1 cellular context compared by ENCODE assay signal in the genomic region with DNA sequence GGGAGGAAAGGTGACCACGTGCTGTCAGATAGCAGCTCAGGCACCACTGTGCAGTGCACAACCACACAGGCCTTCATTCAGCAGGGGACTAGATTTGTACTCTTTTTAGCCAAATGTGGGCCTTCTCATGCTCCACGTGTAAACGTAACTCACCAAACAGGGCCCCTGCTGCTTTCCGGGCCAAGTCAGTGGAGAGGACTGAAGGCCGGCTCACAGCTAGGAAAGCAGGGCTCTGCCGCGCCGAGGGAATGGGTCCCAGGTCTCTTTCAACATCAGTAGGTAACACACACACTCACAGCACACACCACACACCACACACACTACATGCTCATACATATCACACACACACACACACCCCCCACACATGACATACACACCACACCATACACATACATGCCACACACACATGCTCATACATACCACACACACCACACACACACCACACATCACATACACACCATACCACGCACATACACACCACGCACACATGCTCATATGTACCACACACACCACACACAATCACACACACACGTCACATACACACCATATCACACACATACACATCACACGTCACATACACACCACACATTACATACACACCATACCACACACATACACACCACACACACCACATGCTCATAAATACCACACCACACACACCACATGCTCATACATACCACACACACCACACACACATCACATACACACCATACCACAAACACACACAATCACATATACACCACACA.
TF ChIP-seq lines count a peak whose summit lies in the region.

No MANE protein-coding gene starts in this region.

TF ChIP-seq in K562, 482 proteins besides CTCF, POLR2A, EP300 and RAD21 (continued from another document):
- TF ChIP-seq PHTF2 (CRISPR knock-in tag; IDR thresholded peaks at IDR 0.05) (no peak), ZNF778 (CRISPR knock-in tag; IDR thresholded peaks at IDR 0.05) (no peak), OTX1 (CRISPR knock-in tag; IDR thresholded peaks at IDR 0.05) (peak; percentile 28; the same call in 1 of the 2 replicates), ZNF311 (CRISPR knock-in tag; IDR thresholded peaks at IDR 0.05) (no peak), PHB (CRISPR knock-in tag; IDR thresholded peaks at IDR 0.05) (no peak), THRB (CRISPR knock-in tag; conservative IDR thresholded peaks at IDR 0.05) (peak; percentile 60; the same call in 1 of the 2 replicates)
